In the genomic region with DNA sequence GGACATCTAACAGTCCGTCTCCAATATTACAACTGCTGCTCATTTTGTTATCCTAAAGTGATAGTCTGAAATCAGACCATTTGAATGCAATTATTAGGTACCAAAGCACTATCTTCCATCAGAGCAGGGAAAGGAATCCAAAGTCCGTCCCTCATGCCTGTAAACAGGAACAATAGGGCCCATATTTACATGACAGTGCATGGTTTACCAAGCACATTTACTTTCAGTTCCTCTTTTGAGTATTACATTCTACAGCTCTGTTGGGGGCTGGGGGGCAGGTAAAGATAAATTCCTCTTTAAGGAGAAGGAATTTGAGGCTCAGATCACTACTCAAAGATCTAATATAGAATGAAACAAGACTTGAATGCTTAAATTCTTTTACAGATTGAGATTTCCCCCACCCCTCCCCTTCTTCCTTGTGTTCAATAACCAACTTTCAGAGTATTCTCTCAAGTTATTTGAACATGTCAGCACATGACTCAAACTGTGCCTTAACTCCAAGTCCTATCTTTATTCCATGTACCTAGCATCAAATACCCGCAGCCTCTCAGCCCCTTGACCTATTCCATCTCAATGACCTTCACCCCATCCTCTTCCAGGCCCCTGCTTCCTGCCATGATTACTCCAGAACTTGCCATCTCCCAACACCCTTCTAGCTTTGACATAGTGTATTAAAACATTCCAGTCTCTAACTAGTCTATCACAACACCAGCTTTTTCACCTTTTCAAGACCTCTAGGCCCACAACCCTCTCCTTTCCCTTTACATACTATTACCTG, we compare ENCODE assay signal across 13 cellular contexts.
A peak's percentile ranks its signal among the peaks of the same experiment; 100 is the strongest.
DNase-seq lines count a peak whose midpoint lies in the region; ATAC-seq and TF ChIP-seq lines count a peak whose summit lies in the region.
"Had no signal": no experiment of that assay in that cellular context is flagged by ENCODE, and none has a peak within 500 bp of the region (broad histone marks: within the 10 kb centered on the region; RNA-seq: fewer than 3 reads in every experiment).

No MANE protein-coding gene starts in this region.

- no peaks in the 10 kb centered on the region for H3K4me1 Mint-ChIP-seq in activated naive CD8-positive, alpha-beta T cell treated with anti-CD3 and anti-CD28 coated beads, Interleukin-2, amount 10 ng/mL, durations not matched to agents 7 days and 5 days
- no peaks in the 10 kb centered on the region for H3K4me1 Mint-ChIP-seq in activated naive CD8-positive, alpha-beta T cell treated with anti-CD3 and anti-CD28 coated beads for 36 hours
- peaks cover 12% of the 10 kb centered on the region for H3K4me1 Mint-ChIP-seq in stimulated activated memory B cell treated with anti-CD40 and anti-IgM and Interleukin-4, amounts not matched to agents 10 μg/mL and 1 μg/mL and 100 μg/mL, for 72 hours

- no peaks in the 10 kb centered on the region for H3K36me3 Mint-ChIP-seq in activated naive CD8-positive, alpha-beta T cell treated with anti-CD3 and anti-CD28 coated beads, Interleukin-2, amount 10 ng/mL, durations not matched to agents 7 days and 5 days
- no peaks in the 10 kb centered on the region for H3K36me3 Mint-ChIP-seq in activated naive CD8-positive, alpha-beta T cell treated with anti-CD3 and anti-CD28 coated beads for 36 hours
- H3K36me3 Mint-ChIP-seq in stimulated activated memory B cell treated with anti-CD40 and anti-IgM and Interleukin-4, amounts not matched to agents 10 μg/mL and 1 μg/mL and 100 μg/mL, for 72 hours, result no peaks in the 10 kb centered on the region

- peak overlapping the region; percentile 30 for H3K4me3 ChIP-seq in HUES64 (ENCODE audit: low read length)
- no peak overlapping the region for H3K4me3 ChIP-seq in psoas muscle

- no peaks in the 10 kb centered on the region for H3K27me3 Mint-ChIP-seq in activated naive CD8-positive, alpha-beta T cell treated with anti-CD3 and anti-CD28 coated beads, Interleukin-2, amount 10 ng/mL, durations not matched to agents 7 days and 5 days
- H3K27me3 Mint-ChIP-seq in activated naive CD8-positive, alpha-beta T cell treated with anti-CD3 and anti-CD28 coated beads for 36 hours, result no peaks in the 10 kb centered on the region
- no peaks in the 10 kb centered on the region for H3K27me3 Mint-ChIP-seq in stimulated activated memory B cell treated with anti-CD40 and anti-IgM and Interleukin-4, amounts not matched to agents 10 μg/mL and 1 μg/mL and 100 μg/mL, for 72 hours

- no peaks in the 10 kb centered on the region for H3K27me3 ChIP-seq in HUES64 (ENCODE audit: insufficient read depth, low read length)
- no peaks in the 10 kb centered on the region for H3K27me3 ChIP-seq in psoas muscle (ENCODE audit: insufficient read depth in 3 of 3, low read length in 2 of 3)

- H3K27ac ChIP-seq in HUES64 (ENCODE audit: low read depth, low read length) (peak overlapping the region; percentile 88), psoas muscle (no peak overlapping the region)

- H3K9me3 ChIP-seq in HUES64 (ENCODE audit: insufficient read depth, low read depth, low read length), result no peaks in the 10 kb centered on the region
- no peaks in the 10 kb centered on the region for H3K9me3 ChIP-seq in psoas muscle

- peaks cover 34% of the 10 kb centered on the region for H3K4me1 ChIP-seq in HUES64 (ENCODE audit: insufficient read depth, low read length)
- H3K4me1 ChIP-seq in psoas muscle, result no peaks in the 10 kb centered on the region

- in situ Hi-C loops in G401 (cut with HindIII; ENCODE audit: low sequenced_read_pairs), result no loop called here

- no peak for TF ChIP-seq CTCF in psoas muscle (IDR thresholded peaks at IDR 0.05)

- H3K9me3 Mint-ChIP-seq in activated naive CD8-positive, alpha-beta T cell treated with anti-CD3 and anti-CD28 coated beads, Interleukin-2, amount 10 ng/mL, durations not matched to agents 7 days and 5 days, result no peaks in the 10 kb centered on the region
- H3K9me3 Mint-ChIP-seq in activated naive CD8-positive, alpha-beta T cell treated with anti-CD3 and anti-CD28 coated beads for 36 hours, result peaks cover 7% of the 10 kb centered on the region
- H3K9me3 Mint-ChIP-seq in stimulated activated memory B cell treated with anti-CD40 and anti-IgM and Interleukin-4, amounts not matched to agents 10 μg/mL and 1 μg/mL and 100 μg/mL, for 72 hours, result peaks cover 9% of the 10 kb centered on the region

- 22% methylated on average over 3 of the region's 3 CpGs for WGBS in HUES64
- 60 to 61% (median 61%) methylated on average over 3 of the region's 3 CpGs for WGBS in psoas muscle, 3 donors

- peak overlapping the region; percentile 3 for H3K27ac Mint-ChIP-seq in activated naive CD8-positive, alpha-beta T cell treated with anti-CD3 and anti-CD28 coated beads, Interleukin-2, amount 10 ng/mL, durations not matched to agents 7 days and 5 days
- no peak overlapping the region for H3K27ac Mint-ChIP-seq in activated naive CD8-positive, alpha-beta T cell treated with anti-CD3 and anti-CD28 coated beads for 36 hours
- H3K27ac Mint-ChIP-seq in stimulated activated memory B cell treated with anti-CD40 and anti-IgM and Interleukin-4, amounts not matched to agents 10 μg/mL and 1 μg/mL and 100 μg/mL, for 72 hours, result no peak overlapping the region

- POLR2A ChIA-PET in activated naive CD8-positive, alpha-beta T cell treated with anti-CD3 and anti-CD28 coated beads, Interleukin-2, amount 10 ng/mL, durations not matched to agents 7 days and 5 days (lab: Charles Lee), result no interaction called here

- H3K36me3 ChIP-seq in HUES64 (ENCODE audit: insufficient read depth, low read length), result no peaks in the 10 kb centered on the region
- no peaks in the 10 kb centered on the region for H3K36me3 ChIP-seq in psoas muscle (ENCODE audit: insufficient read depth in 1 of 2, low read depth in 1 of 2)

- ATAC-seq in activated naive CD8-positive, alpha-beta T cell treated with anti-CD3 and anti-CD28 coated beads, Interleukin-2, amount 10 ng/mL, durations not matched to agents 7 days and 5 days (ENCODE audit: low read depth), result no peak
- peak; percentile 95 for ATAC-seq in HG02884 (IDR thresholded peaks at IDR 0.05; ENCODE audit: unreplicated experiment)
- ATAC-seq in stimulated activated memory B cell treated with anti-CD40 and anti-IgM and Interleukin-4, amounts not matched to agents 10 μg/mL and 1 μg/mL and 100 μg/mL, for 72 hours, result peak; percentile 48
- ATAC-seq in Right ventricle myocardium superior (ENCODE audit: poor library complexity), result no peak
- no peak for ATAC-seq in psoas muscle
- ATAC-seq: activated T-cell treated with anti-CD3 and anti-CD28 coated beads, Interleukin-2, amount 50 U/mL, for 4 hours had no signal

- no peak for DNase-seq in activated naive CD8-positive, alpha-beta T cell treated with anti-CD3 and anti-CD28 coated beads, Interleukin-2, amount 10 ng/mL, durations not matched to agents 7 days and 5 days
- DNase-seq in activated naive CD8-positive, alpha-beta T cell treated with anti-CD3 and anti-CD28 coated beads for 36 hours, result no peak
- no peak for DNase-seq in G401 (ENCODE audit: low spot score)
- no peak for DNase-seq in Right ventricle myocardium superior
- DNase-seq in psoas muscle, result no peak
- DNase-seq: activated T-cell treated with anti-CD3 and anti-CD28 coated beads, Interleukin-2, amount 50 U/mL, for 4 hours; caudate nucleus; GOT3; NCI-H748 treated with DMSO at 0.1 percent for 48 hours; retina had no signal

- peak overlapping the region; percentile 30; the same call in 1 of the 2 replicates for H3K9ac ChIP-seq in HUES64 (ENCODE audit: low read depth, low read length)

- H3K4me3 Mint-ChIP-seq in activated naive CD8-positive, alpha-beta T cell treated with anti-CD3 and anti-CD28 coated beads, Interleukin-2, amount 10 ng/mL, durations not matched to agents 7 days and 5 days, result no peak overlapping the region
- no peak overlapping the region for H3K4me3 Mint-ChIP-seq in activated naive CD8-positive, alpha-beta T cell treated with anti-CD3 and anti-CD28 coated beads for 36 hours
- no peak overlapping the region for H3K4me3 Mint-ChIP-seq in stimulated activated memory B cell treated with anti-CD40 and anti-IgM and Interleukin-4, amounts not matched to agents 10 μg/mL and 1 μg/mL and 100 μg/mL, for 72 hours
- H3K4me3 Mint-ChIP-seq: activated T-cell treated with anti-CD3 and anti-CD28 coated beads, Interleukin-2, amount 50 U/mL, for 4 hours had no signal

- intact Hi-C loops in Right ventricle myocardium superior (cut with DNase I) (loop anchor here (5.0 kb wide), 1 partner anchor 234 kb away; no protein-coding TSS in a partner anchor), psoas muscle (cut with DNase I) (no loop called here)

Comparison
In these comparisons a context has a peak if more than half of its experiments do, and no peak if none do; other contexts are left out.
1. ATAC-seq: peak in HG02884 (single experiment) and stimulated activated memory B cell treated with anti-CD40 and anti-IgM and Interleukin-4, amounts not matched to agents 10 μg/mL and 1 μg/mL and 100 μg/mL, for 72 hours (single experiment); none in activated naive CD8-positive, alpha-beta T cell treated with anti-CD3 and anti-CD28 coated beads, Interleukin-2, amount 10 ng/mL, durations not matched to agents 7 days and 5 days (single experiment), Right ventricle myocardium superior (single experiment) and psoas muscle (0 of 4).